26 cellular contexts compared by ENCODE assay signal in the genomic region with DNA sequence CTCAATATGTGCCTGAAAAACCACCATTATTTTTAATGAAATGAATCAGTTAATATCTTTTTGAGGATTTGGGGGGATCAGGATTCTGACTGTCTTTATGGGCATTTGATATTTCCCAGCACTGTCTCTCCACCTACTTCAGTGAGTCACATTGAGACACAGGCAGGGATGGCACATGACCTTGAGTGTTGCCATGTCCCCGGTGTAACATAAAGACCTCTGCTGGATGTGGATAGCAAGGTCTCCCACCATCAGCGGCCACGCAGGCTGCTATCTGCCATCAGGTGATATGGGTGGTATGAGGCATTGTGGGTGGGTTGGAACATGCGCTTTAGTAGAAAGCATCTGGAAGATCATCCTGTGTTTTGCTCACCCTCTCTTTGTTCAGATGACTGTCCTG.
"Had no signal": no experiment of that assay in that cellular context is flagged by ENCODE, and none has a peak within 500 bp of the region (broad histone marks: within the 10 kb centered on the region; RNA-seq: fewer than 3 reads in every experiment).

No MANE protein-coding gene starts in this region.

- H3K27ac Mint-ChIP-seq: activated naive CD4-positive, alpha-beta T cell treated with anti-CD3 and anti-CD28 coated beads, Interleukin-2, amount 50 U/mL, for 72 hours; activated T-cell treated with anti-CD3 and anti-CD28 coated beads, Interleukin-2, amount 50 U/mL, for 72 hours; progenitor cell of endocrine pancreas; stimulated activated naive CD8-positive, alpha-beta T cell treated with anti-CD3 and anti-CD28 coated beads, Interleukin-15, Interleukin-2, amounts not matched to agents 100 ng/mL and 50 ng/mL, for 24 hours; type B pancreatic cell had no signal

- ATAC-seq: activated naive CD4-positive, alpha-beta T cell treated with anti-CD3 and anti-CD28 coated beads, Interleukin-2, amount 50 U/mL, for 72 hours; activated T-cell treated with anti-CD3 and anti-CD28 coated beads, Interleukin-2, amount 50 U/mL, for 72 hours; effector memory CD8-positive, alpha-beta T cell; esophagus mucosa; foreskin keratinocyte; left lung; right lobe of liver had no signal

- H3K9me3 ChIP-seq: heart right ventricle, left lung, ovary, right lobe of liver had no signal

- H3K9me3 Mint-ChIP-seq: activated naive CD4-positive, alpha-beta T cell treated with anti-CD3 and anti-CD28 coated beads, Interleukin-2, amount 50 U/mL, for 72 hours; activated T-cell treated with anti-CD3 and anti-CD28 coated beads, Interleukin-2, amount 50 U/mL, for 72 hours; effector memory CD8-positive, alpha-beta T cell; naive B cell; stimulated activated naive CD8-positive, alpha-beta T cell treated with anti-CD3 and anti-CD28 coated beads, Interleukin-15, Interleukin-2, amounts not matched to agents 100 ng/mL and 50 ng/mL, for 24 hours; type B pancreatic cell had no signal

- H3K4me3 Mint-ChIP-seq: activated T-cell treated with anti-CD3 and anti-CD28 coated beads, Interleukin-2, amount 50 U/mL, for 72 hours; effector memory CD8-positive, alpha-beta T cell; stimulated activated naive CD8-positive, alpha-beta T cell treated with anti-CD3 and anti-CD28 coated beads, Interleukin-15, Interleukin-2, amounts not matched to agents 100 ng/mL and 50 ng/mL, for 24 hours; type B pancreatic cell had no signal

- H3K27ac ChIP-seq: brain microvascular endothelial cell, coronary artery, foreskin keratinocyte, ovary, right lobe of liver, uterus, VCaP had no signal

- H3K36me3 Mint-ChIP-seq: naive B cell had no signal

- H3K4me1 ChIP-seq: foreskin keratinocyte, right lobe of liver, uterus had no signal

- H3K4me3 ChIP-seq: coronary artery, heart right ventricle, left lung, ovary, right lobe of liver, uterus had no signal

- H3K27me3 ChIP-seq: brain microvascular endothelial cell, foreskin keratinocyte, heart right ventricle, left lung, ovary, right lobe of liver, uterus had no signal

- FAIRE-seq: astrocyte, endothelial cell of umbilical vein had no signal

- H3K36me3 ChIP-seq: ovary, uterus had no signal

- DNase-seq: activated CD4-positive, alpha-beta T cell treated with anti-CD3 and anti-CD28 coated beads for 4 hours; activated CD4-positive, alpha-beta T cell treated with anti-CD3 and anti-CD28 coated beads, Interleukin-2, amount 50 U/mL, for 4 hours; activated naive CD4-positive, alpha-beta T cell; activated T-cell treated with anti-CD3 and anti-CD28 coated beads for 4 hours; activated T-cell treated with anti-CD3 and anti-CD28 coated beads, Interleukin-2, amount 50 U/mL, for 72 hours; amniotic stem cell; brain microvascular endothelial cell; effector memory CD8-positive, alpha-beta T cell; foreskin keratinocyte; heart right ventricle; kidney glomerular epithelial cell; left lung; naive B cell; ovary; right lobe of liver; stimulated activated CD4-positive, alpha-beta T cell treated with anti-CD3 and anti-CD28 coated beads, Interleukin-2, amount 100 ng/mL, for 48 hours; uterus had no signal

- H3K27me3 Mint-ChIP-seq: effector memory CD8-positive, alpha-beta T cell; naive B cell; progenitor cell of endocrine pancreas; stimulated activated naive CD8-positive, alpha-beta T cell treated with anti-CD3 and anti-CD28 coated beads, Interleukin-15, Interleukin-2, amounts not matched to agents 100 ng/mL and 50 ng/mL, for 24 hours; type B pancreatic cell had no signal
